ENCODE assay signal across 19 cellular contexts in genomic region chr22:49616356-49617231, GRCh38.
DNase-seq lines count a peak whose midpoint lies in the region; ATAC-seq, FAIRE-seq and TF ChIP-seq lines count a peak whose summit lies in the region.
"Had no signal": no experiment of that assay in that cellular context is flagged by ENCODE, and none has a peak within 500 bp of the region (broad histone marks: within the 10 kb centered on the region; RNA-seq: fewer than 3 reads in every experiment).

No MANE protein-coding gene starts in this region.

- intact Hi-C loops in kidney (cut with DNase I) = no loop called here
- intact Hi-C loops in testis (cut with DNase I; ENCODE audit: low total_unique reads) = no loop called here
- intact Hi-C loops in esophagus squamous epithelium (cut with DNase I) = no loop called here

- H3K9me2 ChIP-seq in GM23338 (ENCODE audit: insufficient read depth) = no peaks in the 10 kb centered on the region

- no peaks in the 10 kb centered on the region for H3K27me3 Mint-ChIP-seq in activated naive CD8-positive, alpha-beta T cell treated with anti-CD3 and anti-CD28 coated beads, Interleukin-2, amount 10 ng/mL, durations not matched to agents 7 days and 5 days
- no peaks in the 10 kb centered on the region for H3K27me3 Mint-ChIP-seq in activated naive CD8-positive, alpha-beta T cell treated with anti-CD3 and anti-CD28 coated beads for 36 hours
- peaks cover 7% of the 10 kb centered on the region for H3K27me3 Mint-ChIP-seq in GM23338 (ENCODE audit: insufficient read depth, low read depth, poor library complexity)
- H3K27me3 Mint-ChIP-seq: CD4-positive, alpha-beta memory T cell had no signal

- H3K4me3 ChIP-seq in GM23338 (no peak overlapping the region), kidney (ENCODE audit: low read length in 2 of 2) (no peak overlapping the region), testis (peak overlapping the region; percentile 32 to 45), esophagus squamous epithelium (no peak overlapping the region)
- H3K4me3 ChIP-seq: GM23248 had no signal

- H3K4me1 ChIP-seq in GM23338 (ENCODE audit: insufficient read depth) = no peaks in the 10 kb centered on the region
- no peaks in the 10 kb centered on the region for H3K4me1 ChIP-seq in kidney (ENCODE audit: control insufficient read depth in 1 of 2, insufficient read depth in 1 of 2, low read depth in 1 of 2, low read length in 2 of 2)
- H3K4me1 ChIP-seq in testis = no peaks in the 10 kb centered on the region
- H3K4me1 ChIP-seq in esophagus squamous epithelium = no peaks in the 10 kb centered on the region

- TF ChIP-seq CTCF in GM23338 (conservative IDR thresholded peaks at IDR 0.05; ENCODE audit: low read depth in 2 of 2) (no peak), kidney (IDR thresholded peaks at IDR 0.05; ENCODE audit: borderline replicate concordance, extremely low read depth, insufficient read depth) (no peak), testis (IDR thresholded peaks at IDR 0.05) (no peak), esophagus squamous epithelium (IDR thresholded peaks at IDR 0.05) (no peak), RWPE1 (conservative IDR thresholded peaks at IDR 0.05; ENCODE audit: low read depth) (no peak)

- no peak overlapping the region for H3K9ac ChIP-seq in kidney (ENCODE audit: low read length in 2 of 2)
- H3K9ac ChIP-seq: GM23248, KMS-11 had no signal

- no peak overlapping the region for H3K4me2 ChIP-seq in GM23338
- H3K4me2 ChIP-seq: KMS-11 had no signal

- CTCF ChIA-PET in RWPE1 (lab: Yijun Ruan, JAX) = no interaction called here

- no peak for FAIRE-seq in kidney (lab: Jason Lieb, UNC)
- FAIRE-seq: GM12891, HTR-8/SVneo had no signal

- no peak for ATAC-seq in activated naive CD8-positive, alpha-beta T cell treated with anti-CD3 and anti-CD28 coated beads, Interleukin-2, amount 10 ng/mL, durations not matched to agents 7 days and 5 days (ENCODE audit: low read depth)
- ATAC-seq in GM23338 = peak; percentile 78
- ATAC-seq in GM18505 (IDR thresholded peaks at IDR 0.05; ENCODE audit: unreplicated experiment) = no peak

- H3K36me3 ChIP-seq in GM23338 (ENCODE audit: insufficient read depth) = peaks cover 5% of the 10 kb centered on the region
- H3K36me3 ChIP-seq in kidney (ENCODE audit: control insufficient read depth in 1 of 2, insufficient read depth in 2 of 2, low read length in 2 of 2) = no peaks in the 10 kb centered on the region
- no peaks in the 10 kb centered on the region for H3K36me3 ChIP-seq in testis (ENCODE audit: low read depth, missing control alignments)
- H3K36me3 ChIP-seq in esophagus squamous epithelium = no peaks in the 10 kb centered on the region

- no peaks in the 10 kb centered on the region for H3F3A ChIP-seq in GM23338 (replicated peaks; ENCODE audit: low read depth)

- POLR2A ChIA-PET in activated naive CD8-positive, alpha-beta T cell treated with anti-CD3 and anti-CD28 coated beads, Interleukin-2, amount 10 ng/mL, durations not matched to agents 7 days and 5 days (lab: Charles Lee) = no interaction called here
- POLR2A ChIA-PET in RWPE1 (lab: Yijun Ruan, JAX; ENCODE audit: low non-redundant PET) = no interaction called here

- H2AFZ ChIP-seq in GM23338 = no peak overlapping the region
- H2AFZ ChIP-seq: GM23248 had no signal

- H3K9me3 Mint-ChIP-seq in activated naive CD8-positive, alpha-beta T cell treated with anti-CD3 and anti-CD28 coated beads, Interleukin-2, amount 10 ng/mL, durations not matched to agents 7 days and 5 days = peaks cover 9% of the 10 kb centered on the region
- H3K9me3 Mint-ChIP-seq in activated naive CD8-positive, alpha-beta T cell treated with anti-CD3 and anti-CD28 coated beads for 36 hours = peaks cover 8% of the 10 kb centered on the region
- H3K9me3 Mint-ChIP-seq in GM23338 = peaks cover 11% of the 10 kb centered on the region

- H3K9me3 ChIP-seq in kidney (ENCODE audit: control insufficient read depth in 1 of 2, low read length in 2 of 2) = peaks cover 2 to 6% of the 10 kb centered on the region in 2 donors
- no peaks in the 10 kb centered on the region for H3K9me3 ChIP-seq in testis
- peaks cover 0 to 7% (median 4%) of the 10 kb centered on the region in 3 donors for H3K9me3 ChIP-seq in esophagus squamous epithelium

- H3K27me3 ChIP-seq in GM23338 (ENCODE audit: insufficient read depth) (no peaks in the 10 kb centered on the region), testis (no peaks in the 10 kb centered on the region), esophagus squamous epithelium (peaks cover 0 to 16% (median 0%) of the 10 kb centered on the region in 4 donors)

- no peak overlapping the region for H3K27ac Mint-ChIP-seq in activated naive CD8-positive, alpha-beta T cell treated with anti-CD3 and anti-CD28 coated beads, Interleukin-2, amount 10 ng/mL, durations not matched to agents 7 days and 5 days
- H3K27ac Mint-ChIP-seq in activated naive CD8-positive, alpha-beta T cell treated with anti-CD3 and anti-CD28 coated beads for 36 hours = no peak overlapping the region
- no peak overlapping the region for H3K27ac Mint-ChIP-seq in GM23338

- no peaks in the 10 kb centered on the region for H4K20me1 ChIP-seq in GM23338 (replicated peaks; ENCODE audit: insufficient read depth)

- H3K79me2 ChIP-seq in GM23338 (replicated peaks; ENCODE audit: insufficient read depth) = no peaks in the 10 kb centered on the region

- TF ChIP-seq POLR2A in testis (IDR thresholded peaks at IDR 0.05) = no peak
- TF ChIP-seq POLR2A in esophagus squamous epithelium (IDR thresholded peaks at IDR 0.05) = no peak
- TF ChIP-seq POLR2A in GM18505 (IDR thresholded peaks at IDR 0.05; ENCODE audit: borderline replicate concordance, extremely low read depth, insufficient read depth, insufficient read length) = no peak

- no peak overlapping the region for H3K4me3 Mint-ChIP-seq in activated naive CD8-positive, alpha-beta T cell treated with anti-CD3 and anti-CD28 coated beads, Interleukin-2, amount 10 ng/mL, durations not matched to agents 7 days and 5 days
- no peak overlapping the region for H3K4me3 Mint-ChIP-seq in activated naive CD8-positive, alpha-beta T cell treated with anti-CD3 and anti-CD28 coated beads for 36 hours
- H3K4me3 Mint-ChIP-seq in GM23338 = no peak overlapping the region
- H3K4me3 Mint-ChIP-seq: CD4-positive, alpha-beta memory T cell had no signal

- peak; percentile 12 for DNase-seq in activated naive CD8-positive, alpha-beta T cell treated with anti-CD3 and anti-CD28 coated beads, Interleukin-2, amount 10 ng/mL, durations not matched to agents 7 days and 5 days
- DNase-seq in activated naive CD8-positive, alpha-beta T cell treated with anti-CD3 and anti-CD28 coated beads for 36 hours = no peak
- no peak for DNase-seq in GM23338 (ENCODE audit: low spot score)
- DNase-seq in kidney = peak; percentile 72
- no peak for DNase-seq in testis
- DNase-seq in esophagus squamous epithelium (lab: John Stamatoyannopoulos, UW) = no peak
- DNase-seq in RWPE1 (ENCODE audit: low spot score) = no peak
- DNase-seq: AML-193; CD4-positive, alpha-beta memory T cell; DMS79; GM23248; NCI-H1092; NCI-H1694; NCI-H345; NCI-H69 had no signal

- WGBS in testis, 2 donors = 76 to 81% methylated on average over 20 to 32 of the region's 37 CpGs
- 88 to 89% methylated on average over 6 to 17 of the region's 37 CpGs for WGBS in esophagus squamous epithelium, 2 donors

- H3K36me3 Mint-ChIP-seq in activated naive CD8-positive, alpha-beta T cell treated with anti-CD3 and anti-CD28 coated beads, Interleukin-2, amount 10 ng/mL, durations not matched to agents 7 days and 5 days = peaks cover 6% of the 10 kb centered on the region
- H3K36me3 Mint-ChIP-seq in activated naive CD8-positive, alpha-beta T cell treated with anti-CD3 and anti-CD28 coated beads for 36 hours = peaks cover 14% of the 10 kb centered on the region
- H3K36me3 Mint-ChIP-seq in GM23338 (ENCODE audit: low read depth) = peaks cover 4% of the 10 kb centered on the region; the same call in 1 of the 3 replicates

- H3K4me1 Mint-ChIP-seq in activated naive CD8-positive, alpha-beta T cell treated with anti-CD3 and anti-CD28 coated beads, Interleukin-2, amount 10 ng/mL, durations not matched to agents 7 days and 5 days = peaks cover 3% of the 10 kb centered on the region
- no peaks in the 10 kb centered on the region for H3K4me1 Mint-ChIP-seq in activated naive CD8-positive, alpha-beta T cell treated with anti-CD3 and anti-CD28 coated beads for 36 hours
- no peaks in the 10 kb centered on the region; the same call in 1 of the 3 replicates for H3K4me1 Mint-ChIP-seq in GM23338

- H3K27ac ChIP-seq in GM23338 (ENCODE audit: low read depth) (no peak overlapping the region), kidney (ENCODE audit: low read depth in 2 of 2, low read length in 2 of 2) (no peak overlapping the region), testis (no peak overlapping the region), esophagus squamous epithelium (no peak overlapping the region), RWPE1 (no peak overlapping the region)
- H3K27ac ChIP-seq: GM23248, KMS-11 had no signal

Comparison
In these comparisons a context has a peak if more than half of its experiments do, and no peak if none do; other contexts are left out.
1. DNase-seq: peak in activated naive CD8-positive, alpha-beta T cell treated with anti-CD3 and anti-CD28 coated beads, Interleukin-2, amount 10 ng/mL, durations not matched to agents 7 days and 5 days (single experiment) and kidney (single experiment); none in activated naive CD8-positive, alpha-beta T cell treated with anti-CD3 and anti-CD28 coated beads for 36 hours (single experiment), GM23338 (single experiment), testis (single experiment), esophagus squamous epithelium (single experiment) and RWPE1 (single experiment).
2. H3K4me3 ChIP-seq: peak in testis (2 of 2); none in GM23338 (single experiment), kidney (0 of 2) and esophagus squamous epithelium (0 of 4).